In the genomic region with DNA sequence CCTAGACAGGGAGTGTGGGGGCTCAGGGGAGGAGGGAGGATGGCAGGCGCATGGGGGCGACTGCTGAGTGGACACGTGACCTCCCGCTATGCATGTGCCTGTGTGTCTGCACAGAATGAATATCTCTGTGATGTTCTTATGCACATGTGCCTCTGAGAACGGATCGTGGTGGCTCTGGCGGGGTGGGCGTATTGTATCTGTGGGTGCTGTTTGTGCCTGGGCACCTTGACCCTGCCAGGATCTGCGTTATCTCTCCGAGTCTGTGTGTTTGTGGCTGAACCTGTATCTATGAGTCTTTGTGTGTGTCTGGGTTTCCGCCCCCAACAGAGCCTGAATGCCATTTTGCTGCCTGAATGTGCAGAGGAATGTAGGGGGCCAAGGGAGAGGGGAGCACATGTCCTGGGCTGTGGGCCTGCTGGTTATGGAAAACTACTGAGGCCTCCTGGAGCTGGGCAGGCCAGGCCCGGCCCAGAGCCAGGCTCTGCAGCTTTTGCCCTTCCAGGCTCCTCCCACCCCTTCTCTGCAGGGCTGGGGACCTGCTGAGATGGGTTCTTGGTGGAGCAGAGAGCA, we compare ENCODE assay signal across 18 cellular contexts.
DNase-seq lines count a peak whose midpoint lies in the region; ATAC-seq and TF ChIP-seq lines count a peak whose summit lies in the region.
"Had no signal": no experiment of that assay in that cellular context is flagged by ENCODE, and none has a peak within 500 bp of the region (broad histone marks: within the 10 kb centered on the region; RNA-seq: fewer than 3 reads in every experiment).

No MANE protein-coding gene starts in this region.

- ATAC-seq in CD4-positive, alpha-beta T cell (ENCODE audit: poor library complexity) = no peak
- ATAC-seq in GM19328 (IDR thresholded peaks at IDR 0.05; ENCODE audit: unreplicated experiment) (no peak), HG03354 (IDR thresholded peaks at IDR 0.05; ENCODE audit: poor library complexity, severe bottlenecking, unreplicated experiment) (no peak)
- ATAC-seq: heart right ventricle; stimulated activated naive B cell treated with anti-CD40 and anti-IgM and Interleukin-4, amounts not matched to agents 10 μg/mL and 1 μg/mL and 100 μg/mL, for 72 hours had no signal

- H3K9ac ChIP-seq in trophoblast cell (ENCODE audit: low read length) = no peak overlapping the region
- H3K9ac ChIP-seq: BLaER1 treated with 17β-estradiol and CSF1 and Interleukin-3, amounts not matched to agents 10 nM and 100 nM had no signal

- no peak overlapping the region for H3K4me3 ChIP-seq in trophoblast cell (ENCODE audit: low read depth, low read length)
- no peak overlapping the region for H3K4me3 ChIP-seq in effector memory CD4-positive, alpha-beta T cell (ENCODE audit: insufficient read depth, low read depth, low read length, poor library complexity, severe bottlenecking)
- H3K4me3 ChIP-seq: BLaER1 treated with 17β-estradiol and CSF1 and Interleukin-3, amounts not matched to agents 10 nM and 100 nM; HAP-1 had no signal

- H3K9me3 Mint-ChIP-seq in CD4-positive, alpha-beta T cell = no peaks in the 10 kb centered on the region
- H3K9me3 Mint-ChIP-seq: activated T-helper 2 cell treated with anti-CD3 and anti-CD28 coated beads, Interferon-gamma antibody, Interleukin-2, Interleukin-4, amounts not matched to agents 10 μg/mL and 5 μg/mL and 100 μg/mL, durations not matched to agents 14 hours and 24 hours and 36 hours; memory B cell; stimulated activated naive B cell treated with anti-CD40 and anti-IgM and Interleukin-4, amounts not matched to agents 10 μg/mL and 1 μg/mL and 100 μg/mL, for 72 hours had no signal

- no peak overlapping the region for H3K27ac ChIP-seq in CD4-positive, alpha-beta T cell (ENCODE audit: low read depth, low read length)
- H3K27ac ChIP-seq in trophoblast cell (ENCODE audit: low read depth, low read length) = peak overlapping the region; percentile 6
- H3K27ac ChIP-seq in effector memory CD4-positive, alpha-beta T cell (ENCODE audit: insufficient read depth, low read length, poor library complexity, severe bottlenecking) = no peak overlapping the region
- H3K27ac ChIP-seq: BLaER1 treated with 17β-estradiol and CSF1 and Interleukin-3, amounts not matched to agents 10 nM and 100 nM; epithelial cell of prostate; heart right ventricle had no signal

- WGBS in trophoblast cell (ENCODE audit: extremely low coverage, insufficient coverage, insufficient read length) = no CpG with 5 or more reads among the region's 12 CpGs

- H3K27me3 ChIP-seq in CD4-positive, alpha-beta T cell (ENCODE audit: control insufficient read depth, insufficient read depth, low read length) = no peaks in the 10 kb centered on the region
- no peaks in the 10 kb centered on the region for H3K27me3 ChIP-seq in trophoblast cell (ENCODE audit: insufficient read depth, low read length)
- H3K27me3 ChIP-seq in effector memory CD4-positive, alpha-beta T cell (replicated peaks; ENCODE audit: control insufficient read depth, insufficient read depth, low read length, poor library complexity, severe bottlenecking) = no peaks in the 10 kb centered on the region

- no peak overlapping the region for H4K12ac ChIP-seq in trophoblast cell (ENCODE audit: low read depth, low read length)

- H3K18ac ChIP-seq in trophoblast cell (ENCODE audit: low read length) = peak overlapping the region; percentile 75

- H3K4me3 Mint-ChIP-seq in CD4-positive, alpha-beta T cell = peak overlapping the region; percentile 11
- H3K4me3 Mint-ChIP-seq: memory B cell; stimulated activated naive B cell treated with anti-CD40 and anti-IgM and Interleukin-4, amounts not matched to agents 10 μg/mL and 1 μg/mL and 100 μg/mL, for 72 hours had no signal

- no peak overlapping the region for H3K27ac Mint-ChIP-seq in CD4-positive, alpha-beta T cell
- H3K27ac Mint-ChIP-seq: activated T-helper 2 cell treated with anti-CD3 and anti-CD28 coated beads, Interferon-gamma antibody, Interleukin-2, Interleukin-4, amounts not matched to agents 10 μg/mL and 5 μg/mL and 100 μg/mL, durations not matched to agents 14 hours and 24 hours and 36 hours; memory B cell; stimulated activated naive B cell treated with anti-CD40 and anti-IgM and Interleukin-4, amounts not matched to agents 10 μg/mL and 1 μg/mL and 100 μg/mL, for 72 hours had no signal

- H3K27me3 Mint-ChIP-seq in CD4-positive, alpha-beta T cell = no peaks in the 10 kb centered on the region
- H3K27me3 Mint-ChIP-seq: memory B cell; stimulated activated naive B cell treated with anti-CD40 and anti-IgM and Interleukin-4, amounts not matched to agents 10 μg/mL and 1 μg/mL and 100 μg/mL, for 72 hours had no signal

- peaks cover 2% of the 10 kb centered on the region for H3K79me2 ChIP-seq in trophoblast cell (ENCODE audit: control insufficient read depth, insufficient read depth, low read length, poor library complexity)

- peak overlapping the region; percentile 89 for H4K91ac ChIP-seq in trophoblast cell (ENCODE audit: low read depth, low read length)

- no peak overlapping the region for H3K4me2 ChIP-seq in trophoblast cell (ENCODE audit: low read length)

- CTCF ChIA-PET in CD4-positive, alpha-beta T cell (lab: Charles Lee) = interaction anchor here (1.1 kb wide), 1 partner anchor 147 kb away, joined by 4 read pairs; no protein-coding TSS in a partner anchor

- H4K8ac ChIP-seq in trophoblast cell (ENCODE audit: low read depth, low read length) = peak overlapping the region; percentile 47

- intact Hi-C loops in CD4-positive, alpha-beta T cell (cut with DNase I, micrococcal nuclease) = loop anchor here in 1 of 2 experiments (5.0 kb wide), 1 partner anchor 492 kb away; no protein-coding TSS in a partner anchor
- intact Hi-C loops in posterior vena cava (cut with DNase I) = loop anchor here (5.0 to 10.0 kb wide), 2 partner anchors 157 to 495 kb away; no protein-coding TSS in a partner anchor

- peak overlapping the region; percentile 1 for H2AFZ ChIP-seq in trophoblast cell (ENCODE audit: insufficient read depth, low read length, poor library complexity)

- no peak for TF ChIP-seq CTCF in CD4-positive, alpha-beta T cell (IDR thresholded peaks at IDR 0.05)

- H3K4me1 Mint-ChIP-seq in CD4-positive, alpha-beta T cell (ENCODE audit: low read depth) = peaks cover 30% of the 10 kb centered on the region

- DNase-seq in CD4-positive, alpha-beta T cell = no peak
- DNase-seq in SW480 (ENCODE audit: low spot score) (peak; percentile 94), iPS-NIHi11 (ENCODE audit: low spot score) (peak; percentile 58), trophoblast cell (no peak), posterior vena cava (ENCODE audit: low spot score) (no peak)
- no peak for DNase-seq in effector memory CD4-positive, alpha-beta T cell
- DNase-seq: activated CD4-positive, alpha-beta T cell treated with anti-CD3 and anti-CD28 coated beads for 4 hours; heart right ventricle; stimulated activated CD4-positive, alpha-beta T cell treated with anti-CD3 and anti-CD28 coated beads, Interleukin-4, amount 100 ng/mL, for 24 hours; stimulated activated naive B cell treated with anti-CD40 and anti-IgM and Interleukin-4, amounts not matched to agents 10 μg/mL and 1 μg/mL and 100 μg/mL, for 72 hours; T-helper 1 cell had no signal

- peaks cover 11 to 25% of the 10 kb centered on the region in 2 experiments for H3K4me1 ChIP-seq in trophoblast cell (ENCODE audit: control insufficient read depth in 1 of 2, insufficient read depth in 2 of 2, low read length in 2 of 2)
- peaks cover 5% of the 10 kb centered on the region for H3K4me1 ChIP-seq in effector memory CD4-positive, alpha-beta T cell (ENCODE audit: control insufficient read depth, insufficient read depth, low read length, poor library complexity, severe bottlenecking)
- H3K4me1 ChIP-seq: HAP-1 had no signal

- no peaks in the 10 kb centered on the region for H3K36me3 ChIP-seq in trophoblast cell (ENCODE audit: control insufficient read depth in 1 of 2, insufficient read depth in 2 of 2, low read length in 2 of 2)
- H3K36me3 ChIP-seq in effector memory CD4-positive, alpha-beta T cell (ENCODE audit: control insufficient read depth, insufficient read depth, low read length) = no peaks in the 10 kb centered on the region
- H3K36me3 ChIP-seq: BLaER1 treated with 17β-estradiol and CSF1 and Interleukin-3, amounts not matched to agents 10 nM and 100 nM; HAP-1; heart right ventricle had no signal

- H3K36me3 Mint-ChIP-seq in CD4-positive, alpha-beta T cell (ENCODE audit: low read depth) = no peaks in the 10 kb centered on the region
- H3K36me3 Mint-ChIP-seq: memory B cell; stimulated activated naive B cell treated with anti-CD40 and anti-IgM and Interleukin-4, amounts not matched to agents 10 μg/mL and 1 μg/mL and 100 μg/mL, for 72 hours had no signal

- peak overlapping the region; percentile 89 for H2BK12ac ChIP-seq in trophoblast cell (ENCODE audit: low read length)

- peak overlapping the region; percentile 90 for H2BK120ac ChIP-seq in trophoblast cell (ENCODE audit: insufficient read depth, low read length, poor library complexity)

- H3K23ac ChIP-seq in trophoblast cell (ENCODE audit: low read length) = no peak overlapping the region

- H2BK5ac ChIP-seq in trophoblast cell (ENCODE audit: low read depth, low read length, poor library complexity) = peak overlapping the region; percentile 32

- peak overlapping the region; percentile 48 for H3K14ac ChIP-seq in trophoblast cell (ENCODE audit: low read length)

- H3K79me1 ChIP-seq in trophoblast cell (ENCODE audit: low read length) = peaks cover 34% of the 10 kb centered on the region

- H3K9me3 ChIP-seq in CD4-positive, alpha-beta T cell (ENCODE audit: control insufficient read depth, low read length) = no peaks in the 10 kb centered on the region
- H3K9me3 ChIP-seq in trophoblast cell (ENCODE audit: insufficient read depth, low read depth, low read length) = no peaks in the 10 kb centered on the region
- H3K9me3 ChIP-seq in effector memory CD4-positive, alpha-beta T cell (ENCODE audit: control insufficient read depth, low read length) = no peaks in the 10 kb centered on the region
- H3K9me3 ChIP-seq: BLaER1 treated with 17β-estradiol and CSF1 and Interleukin-3, amounts not matched to agents 10 nM and 100 nM; HAP-1; heart right ventricle had no signal

- peak overlapping the region; percentile 14 for H2AK5ac ChIP-seq in trophoblast cell (ENCODE audit: low read length)

- peak overlapping the region; percentile 42 for H3K4ac ChIP-seq in trophoblast cell (ENCODE audit: low read depth, low read length)

- POLR2A ChIA-PET in CD4-positive, alpha-beta T cell (lab: Charles Lee) = no interaction called here

Comparison
In these comparisons a context has a peak if more than half of its experiments do, and no peak if none do; other contexts are left out.
1. DNase-seq: peak in SW480 (single experiment) and iPS-NIHi11 (single experiment); none in CD4-positive, alpha-beta T cell (0 of 10), trophoblast cell (0 of 2), posterior vena cava (single experiment) and effector memory CD4-positive, alpha-beta T cell (0 of 3).